ENCODE assay signal across 7 cellular contexts in the genomic region with DNA sequence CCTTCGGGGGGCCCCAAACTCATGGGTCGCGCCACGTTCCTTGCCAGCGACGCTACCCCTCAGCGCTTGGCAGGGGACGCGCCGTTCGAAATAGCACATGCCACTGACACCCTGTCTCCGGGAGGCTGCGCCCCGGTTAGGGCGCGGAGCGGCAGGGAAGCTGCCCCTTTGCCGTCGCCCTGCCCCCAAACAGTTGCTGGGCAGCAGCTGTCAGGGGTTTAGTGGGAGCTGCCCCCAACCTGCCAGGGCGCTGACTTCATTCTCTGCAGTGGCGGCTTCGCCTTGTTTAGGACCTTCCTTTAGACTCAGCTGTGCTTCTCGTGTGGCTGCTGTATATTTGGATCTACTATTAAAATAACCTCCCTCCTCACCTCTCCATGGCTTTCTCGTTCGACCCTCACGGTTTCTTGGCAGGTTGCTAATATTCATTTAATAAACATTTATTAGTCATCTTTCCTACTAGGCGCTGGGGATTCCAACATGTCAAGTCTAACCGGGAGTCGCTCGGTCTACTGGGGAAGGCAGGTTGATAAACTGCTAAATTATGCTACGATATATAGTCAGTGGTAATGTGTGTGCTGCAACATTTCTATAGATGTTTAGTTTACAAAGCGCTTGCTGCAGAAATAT. TPM values are rescaled to one million over a fixed set of nuclear protein-coding genes. Genes with fewer than 3 reads are reported as not detected.
DNase-seq lines count a peak whose midpoint lies in the region; ATAC-seq and TF ChIP-seq lines count a peak whose summit lies in the region.

No MANE protein-coding gene starts in this region.

- no peak for TF ChIP-seq RAD21 in liver (IDR thresholded peaks at IDR 0.05)

- peak overlapping the region; percentile 96 for H3K4me3 Mint-ChIP-seq in T-helper 1 cell treated with Interleukin-12 subunit alpha and Interleukin-12 subunit beta and Interleukin-4 antibody, amounts not matched to agents 30 μg/mL and 1 μg/mL, for 36 hours
- H3K4me3 Mint-ChIP-seq in chondrocyte (ENCODE audit: unreplicated experiment), result peak overlapping the region; percentile 95

- ATAC-seq in GM18502 (IDR thresholded peaks at IDR 0.05; ENCODE audit: poor library complexity, unreplicated experiment) (peak; percentile 0), HG03066 (IDR thresholded peaks at IDR 0.05; ENCODE audit: low read depth, unreplicated experiment) (peak; percentile 2), GM19467 (IDR thresholded peaks at IDR 0.05; ENCODE audit: unreplicated experiment) (no peak)

- DNase-seq in chondrocyte (ENCODE audit: low spot score), result no peak
- no peak for DNase-seq in suprapubic skin (ENCODE audit: low spot score in 2 of 2)

- H3K27ac ChIP-seq in liver (ENCODE audit: low read depth in 1 of 2, low read length in 2 of 2), result peak overlapping the region in 1 of 2 donors; percentile 98
- peak overlapping the region; percentile 96 for H3K27ac ChIP-seq in suprapubic skin

- no peaks in the 10 kb centered on the region for H3K9me3 Mint-ChIP-seq in T-helper 1 cell treated with Interleukin-12 subunit alpha and Interleukin-12 subunit beta and Interleukin-4 antibody, amounts not matched to agents 30 μg/mL and 1 μg/mL, for 36 hours
- H3K9me3 Mint-ChIP-seq in chondrocyte (ENCODE audit: low read depth), result no peaks in the 10 kb centered on the region

- peaks cover 0 to under 1% (median under 1%) of the 10 kb centered on the region in 4 donors for H3K36me3 ChIP-seq in liver (ENCODE audit: control insufficient read depth in 4 of 4, insufficient read depth in 3 of 4, low read depth in 1 of 4, low read length in 3 of 4)
- H3K36me3 ChIP-seq in suprapubic skin, result peaks cover 2% of the 10 kb centered on the region

- H3K4me3 ChIP-seq in liver (ENCODE audit: low read depth in 1 of 3, low read length in 3 of 3), result peak overlapping the region; percentile 64 to 92 (median 77)
- peak overlapping the region; percentile 95 for H3K4me3 ChIP-seq in suprapubic skin

- H3K4me1 Mint-ChIP-seq in T-helper 1 cell treated with Interleukin-12 subunit alpha and Interleukin-12 subunit beta and Interleukin-4 antibody, amounts not matched to agents 30 μg/mL and 1 μg/mL, for 36 hours (ENCODE audit: low read depth), result peaks cover 43% of the 10 kb centered on the region
- H3K4me1 Mint-ChIP-seq in chondrocyte (ENCODE audit: low read depth), result peaks cover 44% of the 10 kb centered on the region

- TF ChIP-seq CTCF in chondrocyte (IDR thresholded peaks at IDR 0.05), result no peak
- TF ChIP-seq CTCF in liver (IDR thresholded peaks at IDR 0.05; ENCODE audit: low read depth, low read length, missing input control), result no peak
- TF ChIP-seq CTCF in suprapubic skin (IDR thresholded peaks at IDR 0.05), result no peak

- H3K4me1 ChIP-seq in liver (ENCODE audit: control insufficient read depth in 4 of 4, insufficient read depth in 4 of 4, low read length in 3 of 4) (peaks cover 6 to 23% (median 14%) of the 10 kb centered on the region in 4 donors), suprapubic skin (peaks cover 61% of the 10 kb centered on the region)

- no peaks in the 10 kb centered on the region for H3K27me3 Mint-ChIP-seq in T-helper 1 cell treated with Interleukin-12 subunit alpha and Interleukin-12 subunit beta and Interleukin-4 antibody, amounts not matched to agents 30 μg/mL and 1 μg/mL, for 36 hours (ENCODE audit: low read depth)
- H3K27me3 Mint-ChIP-seq in chondrocyte (ENCODE audit: low read depth), result peaks cover 8% of the 10 kb centered on the region

- peak overlapping the region; percentile 16 to 97 for H3K9ac ChIP-seq in liver (ENCODE audit: low read depth in 1 of 2, low read length in 2 of 2)

- peak overlapping the region; percentile 84 for H3K27ac Mint-ChIP-seq in T-helper 1 cell treated with Interleukin-12 subunit alpha and Interleukin-12 subunit beta and Interleukin-4 antibody, amounts not matched to agents 30 μg/mL and 1 μg/mL, for 36 hours
- H3K27ac Mint-ChIP-seq in chondrocyte (ENCODE audit: unreplicated experiment), result peak overlapping the region; percentile 93

- H3K9me3 ChIP-seq in liver (ENCODE audit: control insufficient read depth in 4 of 4, low read length in 3 of 4) (no peaks in the 10 kb centered on the region), suprapubic skin (no peaks in the 10 kb centered on the region)

- peaks cover 10% of the 10 kb centered on the region for H3K36me3 Mint-ChIP-seq in T-helper 1 cell treated with Interleukin-12 subunit alpha and Interleukin-12 subunit beta and Interleukin-4 antibody, amounts not matched to agents 30 μg/mL and 1 μg/mL, for 36 hours (ENCODE audit: low read depth)
- H3K36me3 Mint-ChIP-seq in chondrocyte (ENCODE audit: low read depth), result no peaks in the 10 kb centered on the region

- H3K27me3 ChIP-seq in liver (ENCODE audit: control insufficient read depth in 4 of 4, insufficient read depth in 4 of 4, low read length in 3 of 4) (no peaks in the 10 kb centered on the region), suprapubic skin (no peaks in the 10 kb centered on the region)

- TF ChIP-seq EP300 in suprapubic skin (IDR thresholded peaks at IDR 0.05), result no peak

- WGBS in liver, result 9% methylated on average over 32 of the region's 32 CpGs
- 1% methylated on average over 30 of the region's 32 CpGs for WGBS in suprapubic skin

- no peak for TF ChIP-seq POLR2A in suprapubic skin (IDR thresholded peaks at IDR 0.05)

TF ChIP-seq in liver, 16 proteins besides CTCF, POLR2A, EP300 and RAD21:
- TF ChIP-seq JUND (IDR thresholded peaks at IDR 0.05), result no peak
- no peak for TF ChIP-seq FOXA2 (IDR thresholded peaks at IDR 0.05)
- no peak for TF ChIP-seq NR2F2 (IDR thresholded peaks at IDR 0.05)
- TF ChIP-seq FOXA1 (IDR thresholded peaks at IDR 0.05), result no peak
- no peak for TF ChIP-seq EGR1 (IDR thresholded peaks at IDR 0.05; ENCODE audit: low read depth in 2 of 2)
- TF ChIP-seq, protein P1, sequence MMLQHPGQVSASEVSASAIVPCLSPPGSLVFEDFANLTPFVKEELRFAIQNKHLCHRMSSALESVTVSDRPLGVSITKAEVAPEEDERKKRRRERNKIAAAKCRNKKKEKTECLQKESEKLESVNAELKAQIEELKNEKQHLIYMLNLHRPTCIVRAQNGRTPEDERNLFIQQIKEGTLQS (IDR thresholded peaks at IDR 0.05), result no peak
- TF ChIP-seq TAF1 (conservative IDR thresholded peaks at IDR 0.05), result no peak
- TF ChIP-seq SP1 (IDR thresholded peaks at IDR 0.05), result no peak
- TF ChIP-seq, protein P2, sequence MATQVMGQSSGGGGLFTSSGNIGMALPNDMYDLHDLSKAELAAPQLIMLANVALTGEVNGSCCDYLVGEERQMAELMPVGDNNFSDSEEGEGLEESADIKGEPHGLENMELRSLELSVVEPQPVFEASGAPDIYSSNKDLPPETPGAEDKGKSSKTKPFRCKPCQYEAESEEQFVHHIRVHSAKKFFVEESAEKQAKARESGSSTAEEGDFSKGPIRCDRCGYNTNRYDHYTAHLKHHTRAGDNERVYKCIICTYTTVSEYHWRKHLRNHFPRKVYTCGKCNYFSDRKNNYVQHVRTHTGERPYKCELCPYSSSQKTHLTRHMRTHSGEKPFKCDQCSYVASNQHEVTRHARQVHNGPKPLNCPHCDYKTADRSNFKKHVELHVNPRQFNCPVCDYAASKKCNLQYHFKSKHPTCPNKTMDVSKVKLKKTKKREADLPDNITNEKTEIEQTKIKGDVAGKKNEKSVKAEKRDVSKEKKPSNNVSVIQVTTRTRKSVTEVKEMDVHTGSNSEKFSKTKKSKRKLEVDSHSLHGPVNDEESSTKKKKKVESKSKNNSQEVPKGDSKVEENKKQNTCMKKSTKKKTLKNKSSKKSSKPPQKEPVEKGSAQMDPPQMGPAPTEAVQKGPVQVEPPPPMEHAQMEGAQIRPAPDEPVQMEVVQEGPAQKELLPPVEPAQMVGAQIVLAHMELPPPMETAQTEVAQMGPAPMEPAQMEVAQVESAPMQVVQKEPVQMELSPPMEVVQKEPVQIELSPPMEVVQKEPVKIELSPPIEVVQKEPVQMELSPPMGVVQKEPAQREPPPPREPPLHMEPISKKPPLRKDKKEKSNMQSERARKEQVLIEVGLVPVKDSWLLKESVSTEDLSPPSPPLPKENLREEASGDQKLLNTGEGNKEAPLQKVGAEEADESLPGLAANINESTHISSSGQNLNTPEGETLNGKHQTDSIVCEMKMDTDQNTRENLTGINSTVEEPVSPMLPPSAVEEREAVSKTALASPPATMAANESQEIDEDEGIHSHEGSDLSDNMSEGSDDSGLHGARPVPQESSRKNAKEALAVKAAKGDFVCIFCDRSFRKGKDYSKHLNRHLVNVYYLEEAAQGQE (IDR thresholded peaks at IDR 0.05), result no peak
- TF ChIP-seq GABPA (IDR thresholded peaks at IDR 0.05 in 1 of 2, conservative IDR thresholded peaks at IDR 0.05 in 1 of 2), result no peak
- TF ChIP-seq, protein P3, sequence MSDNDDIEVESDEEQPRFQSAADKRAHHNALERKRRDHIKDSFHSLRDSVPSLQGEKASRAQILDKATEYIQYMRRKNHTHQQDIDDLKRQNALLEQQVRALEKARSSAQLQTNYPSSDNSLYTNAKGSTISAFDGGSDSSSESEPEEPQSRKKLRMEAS (IDR thresholded peaks at IDR 0.05), result no peak
- TF ChIP-seq YY1 (IDR thresholded peaks at IDR 0.05), result no peak
- no peak for TF ChIP-seq RXRA (IDR thresholded peaks at IDR 0.05)
- no peak for TF ChIP-seq HNF4A (conservative IDR thresholded peaks at IDR 0.05)

RNA-seq across cellular contexts. Expression of a gene that starts 0.8 kb away (rescaled TPM):
- total RNA-seq in chondrocyte (97.0 to 124 TPM (median 104 TPM) in 3 replicates), liver (10 to 100 TPM; 20.6 to 21.2 TPM), suprapubic skin (100 to 1,000 TPM in 3 of 4 donors, 10 to 100 TPM in 1; 67.4 to 128 (median 110) TPM)
- polyA plus RNA-seq in liver, result 10 to 100 TPM; 40.0 to 40.3 TPM

RNA-seq across cellular contexts. Expression of a gene that starts 8.3 kb away (rescaled TPM):
- total RNA-seq in chondrocyte, result 48.4 to 51.3 TPM (median 48.6 TPM) in 3 replicates
- total RNA-seq in liver, result 10 to 100 TPM; 36.2 to 44.6 TPM
- polyA plus RNA-seq in liver, result 10 to 100 TPM; 25.4 to 57.1 TPM
- 100 to 1,000 TPM; 101 to 153 (median 116) TPM for total RNA-seq in suprapubic skin

RNA-seq across cellular contexts. Expression of a gene that starts 9.5 kb away (rescaled TPM):
- 41.3 to 72.0 TPM (median 69.8 TPM) in 3 replicates for total RNA-seq in chondrocyte
- total RNA-seq in liver, result 1 to 10 TPM; 1.0 to 1.6 TPM
- 1 to 10 TPM in 1 of 2 donors, under 1 TPM in 1; 0.60 to 1.1 TPM for polyA plus RNA-seq in liver
- total RNA-seq in suprapubic skin, result 1 to 10 TPM; 7.5 to 9.6 (median 8.0) TPM

RNA-seq across cellular contexts. Expression of a gene that starts 37.2 kb away (rescaled TPM):
- total RNA-seq in chondrocyte, result 0.54 to 1.6 TPM (median 0.62 TPM) in 3 replicates
- 10 to 100 TPM in 1 of 2 donors, 1 to 10 TPM in 1; 9.0 to 20.9 TPM for total RNA-seq in liver
- 10 to 100 TPM; 13.1 to 19.6 TPM for polyA plus RNA-seq in liver
- 10 to 100 TPM in 2 of 4 donors, 1 to 10 TPM in 2; 1.7 to 10.5 (median 9.8) TPM for total RNA-seq in suprapubic skin

RNA-seq across cellular contexts. Expression of a gene that starts 47.4 kb away (rescaled TPM):
- total RNA-seq in chondrocyte, result 0.40 to 0.49 TPM in 2 of 3 replicates, not detected in the other
- total RNA-seq in liver, result not detected
- not detected for polyA plus RNA-seq in liver
- total RNA-seq in suprapubic skin, result 1 to 10 TPM in 1 of 4 donors, under 1 TPM in 1, not detected in 2; 0.94 to 5.5 TPM
